Comparison of ENCODE assay signal across 25 cellular contexts in the genomic region with DNA sequence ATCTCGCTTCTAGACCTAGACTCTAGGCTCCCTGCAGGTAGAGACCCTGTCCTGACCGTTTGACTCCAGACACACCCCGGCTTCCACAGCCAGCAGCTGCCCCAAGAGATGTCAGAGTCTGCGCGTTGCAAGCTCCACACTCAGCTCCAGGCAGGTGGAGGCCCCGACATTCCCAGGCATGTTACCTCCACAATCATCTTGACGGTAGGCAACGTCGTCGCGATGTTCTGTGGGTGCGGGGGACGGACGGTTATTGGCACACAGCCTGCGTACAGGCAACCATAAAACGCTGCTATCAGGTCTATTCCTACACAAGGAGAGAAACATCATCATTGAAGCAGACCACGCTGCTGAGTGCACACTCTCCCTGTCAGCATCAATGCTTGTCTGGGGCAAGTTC.
"Had no signal": no experiment of that assay in that cellular context is flagged by ENCODE, and none has a peak within 500 bp of the region (broad histone marks: within the 10 kb centered on the region; RNA-seq: fewer than 3 reads in every experiment).

No MANE protein-coding gene starts in this region.

- H3K9me3 ChIP-seq: Peyer's patch, SJSA1 had no signal

- H3K27me3 ChIP-seq: Peyer's patch, SJSA1 had no signal

- ATAC-seq: activated CD8-positive, alpha-beta T cell treated with anti-CD3 and anti-CD28 coated beads, Interleukin-2, amount 10 ng/mL, durations not matched to agents 7 days and 5 days; activated naive CD4-positive, alpha-beta T cell treated with anti-CD3 and anti-CD28 coated beads, Interleukin-2, amount 50 U/mL, for 72 hours; K562; SK-N-SH treated with all-trans-retinoic acid at 6 μM for 48 hours; WTC11 had no signal

- H3K4me1 ChIP-seq: Peyer's patch, SJSA1 had no signal

- H3K4me3 ChIP-seq: K562, Peyer's patch, SJSA1 had no signal

- H3K36me3 Mint-ChIP-seq: activated naive CD4-positive, alpha-beta T cell treated with anti-CD3 and anti-CD28 coated beads, Interleukin-2, amount 50 U/mL, for 72 hours had no signal

- H3K27ac ChIP-seq: Peyer's patch, SJSA1 had no signal

- H3K27ac Mint-ChIP-seq: activated CD8-positive, alpha-beta T cell treated with anti-CD3 and anti-CD28 coated beads, Interleukin-2, amount 10 ng/mL, durations not matched to agents 7 days and 5 days; activated naive CD4-positive, alpha-beta T cell treated with anti-CD3 and anti-CD28 coated beads, Interleukin-2, amount 50 U/mL, for 72 hours had no signal

- H3K4me1 Mint-ChIP-seq: brain, WTC11 had no signal

- H3K9me3 Mint-ChIP-seq: activated naive CD4-positive, alpha-beta T cell treated with anti-CD3 and anti-CD28 coated beads, Interleukin-2, amount 50 U/mL, for 72 hours; brain; WTC11 had no signal

- H3K27me3 Mint-ChIP-seq: brain had no signal

- DNase-seq: activated CD4-positive, alpha-beta T cell treated with anti-CD3 and anti-CD28 coated beads for 48 hours; activated CD4-positive, alpha-beta T cell treated with anti-CD3 and anti-CD28 coated beads, Interleukin-2, amount 50 U/mL, for 4 hours; activated CD4-positive, CD25-positive, alpha-beta regulatory T cell treated with anti-CD3 and anti-CD28 coated beads, Interleukin-2, amount 50 U/mL, for 72 hours; activated CD8-positive, alpha-beta T cell treated with anti-CD3 and anti-CD28 coated beads, Interleukin-2, amount 10 ng/mL, durations not matched to agents 7 days and 5 days; activated naive CD4-positive, alpha-beta T cell treated with Interleukin-2 at 50 U/mL for 16 hours; activated T-cell treated with anti-CD3 and anti-CD28 coated beads, Interleukin-2, amount 50 U/mL, for 1 hour; amygdala; Karpas-422; NCI-H1105 treated with DMSO at 0.1 percent for 48 hours; NCI-H1436 treated with DMSO at 0.1 percent for 48 hours; NCI-H187; NCI-H2081; NCI-H510A treated with DMSO at 0.1 percent for 48 hours; NCI-H69; NK-92 treated with Interleukin-12 subunit alpha and Interleukin-12 subunit beta, amount 100 ng/mL, for 24 hours; Peyer's patch; SHP77; SW 1271; T-helper 9 cell had no signal

- H3K4me3 Mint-ChIP-seq: activated CD8-positive, alpha-beta T cell treated with anti-CD3 and anti-CD28 coated beads, Interleukin-2, amount 10 ng/mL, durations not matched to agents 7 days and 5 days; brain; WTC11 had no signal
